Comparison of ENCODE assay signal across 1 cellular context in the genomic region with DNA sequence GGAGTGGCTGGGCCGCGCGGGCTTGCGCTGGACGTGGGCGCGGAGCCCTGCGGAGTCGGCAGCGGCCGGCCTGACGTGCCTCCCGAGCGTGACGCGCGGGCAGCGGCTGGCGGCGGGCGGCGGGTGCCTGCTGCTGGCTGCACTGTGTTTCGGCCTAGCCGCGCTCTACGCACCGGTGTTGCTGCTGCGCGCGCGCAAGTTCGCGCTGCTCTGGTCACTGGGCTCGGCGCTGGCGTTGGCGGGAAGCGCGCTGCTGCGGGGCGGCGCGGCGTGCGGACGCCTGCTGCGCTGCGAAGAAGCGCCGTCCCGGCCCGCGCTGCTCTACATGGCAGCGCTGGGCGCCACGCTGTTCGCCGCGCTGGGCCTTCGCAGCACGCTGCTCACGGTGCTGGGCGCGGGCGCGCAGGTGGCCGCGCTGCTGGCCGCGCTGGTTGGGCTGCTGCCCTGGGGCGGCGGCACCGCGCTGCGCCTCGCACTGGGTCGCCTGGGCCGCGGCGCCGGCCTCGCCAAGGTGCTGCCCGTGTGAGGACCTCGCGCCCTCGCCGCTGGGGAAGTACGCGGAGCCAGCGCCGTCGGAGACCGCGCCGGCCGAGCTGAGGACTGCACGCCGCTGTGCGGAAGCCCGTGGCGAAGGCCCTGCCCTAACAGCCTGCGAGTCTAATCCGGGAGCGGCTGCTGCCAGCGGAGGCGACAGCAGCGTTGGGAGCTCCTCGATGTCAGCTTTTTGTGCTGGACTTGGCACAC.
TF ChIP-seq lines count a peak whose summit lies in the region.

No MANE protein-coding gene starts in this region.

TF ChIP-seq in HepG2, 621 proteins besides CTCF, POLR2A, EP300 and RAD21 (continued from another document and continues in another):
- TF ChIP-seq NFKBIZ (CRISPR knock-in tag; IDR thresholded peaks at IDR 0.05) (no peak), SAP130 (CRISPR knock-in tag; IDR thresholded peaks at IDR 0.05; ENCODE audit: low read depth) (peak; percentile 73), ZNF484 (CRISPR knock-in tag; IDR thresholded peaks at IDR 0.05; ENCODE audit: borderline replicate concordance, low read depth) (no peak), ZMYM3 (CRISPR knock-in tag; IDR thresholded peaks at IDR 0.05) (peak; percentile 41; the same call in 1 of the 2 replicates), ZNF850 (CRISPR knock-in tag; conservative IDR thresholded peaks at IDR 0.05) (no peak), ZNF564 (CRISPR knock-in tag; IDR thresholded peaks at IDR 0.05) (peak; percentile 80), ZNF839 (CRISPR knock-in tag; IDR thresholded peaks at IDR 0.05; ENCODE audit: borderline replicate concordance) (no peak), ZEB1 (IDR thresholded peaks at IDR 0.05; ENCODE audit: insufficient replicate concordance, low read depth) (no peak), ZFP37 (CRISPR knock-in tag; IDR thresholded peaks at IDR 0.05; ENCODE audit: borderline replicate concordance) (no peak), HNRNPLL (IDR thresholded peaks at IDR 0.05; ENCODE audit: low read depth, low read length, poor library complexity, severe bottlenecking) (peak; percentile 89), SRSF1 (optimal IDR thresholded peaks at IDR 0.05; ENCODE audit: low read depth, low read length) (no peak), ZNF383 (CRISPR knock-in tag; IDR thresholded peaks at IDR 0.05; ENCODE audit: borderline replicate concordance) (no peak), ZNF10 (CRISPR knock-in tag; IDR thresholded peaks at IDR 0.05; ENCODE audit: borderline replicate concordance, low read depth) (no peak), AHR (CRISPR knock-in tag; IDR thresholded peaks at IDR 0.05) (0 out of 2 replicates have a peak, but pooled peaks have one; percentile 62), KLF15 (CRISPR knock-in tag; IDR thresholded peaks at IDR 0.05; ENCODE audit: borderline replicate concordance) (peak; percentile 36; the same call in 1 of the 2 replicates), ZSCAN20 (CRISPR knock-in tag; IDR thresholded peaks at IDR 0.05; ENCODE audit: borderline replicate concordance) (peak; percentile 71; the same call in 1 of the 2 replicates), GTF2F1 (IDR thresholded peaks at IDR 0.05; ENCODE audit: low read length) (no peak), KDM3A (CRISPR knock-in tag; IDR thresholded peaks at IDR 0.05; ENCODE audit: low read depth) (no peak), RFX1 (IDR thresholded peaks at IDR 0.05) (no peak)
- TF ChIP-seq, protein P1, sequence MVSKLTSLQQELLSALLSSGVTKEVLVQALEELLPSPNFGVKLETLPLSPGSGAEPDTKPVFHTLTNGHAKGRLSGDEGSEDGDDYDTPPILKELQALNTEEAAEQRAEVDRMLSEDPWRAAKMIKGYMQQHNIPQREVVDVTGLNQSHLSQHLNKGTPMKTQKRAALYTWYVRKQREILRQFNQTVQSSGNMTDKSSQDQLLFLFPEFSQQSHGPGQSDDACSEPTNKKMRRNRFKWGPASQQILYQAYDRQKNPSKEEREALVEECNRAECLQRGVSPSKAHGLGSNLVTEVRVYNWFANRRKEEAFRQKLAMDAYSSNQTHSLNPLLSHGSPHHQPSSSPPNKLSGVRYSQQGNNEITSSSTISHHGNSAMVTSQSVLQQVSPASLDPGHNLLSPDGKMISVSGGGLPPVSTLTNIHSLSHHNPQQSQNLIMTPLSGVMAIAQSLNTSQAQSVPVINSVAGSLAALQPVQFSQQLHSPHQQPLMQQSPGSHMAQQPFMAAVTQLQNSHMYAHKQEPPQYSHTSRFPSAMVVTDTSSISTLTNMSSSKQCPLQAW (CRISPR knock-in tag; IDR thresholded peaks at IDR 0.05) = no peak
- TF ChIP-seq, protein P2, sequence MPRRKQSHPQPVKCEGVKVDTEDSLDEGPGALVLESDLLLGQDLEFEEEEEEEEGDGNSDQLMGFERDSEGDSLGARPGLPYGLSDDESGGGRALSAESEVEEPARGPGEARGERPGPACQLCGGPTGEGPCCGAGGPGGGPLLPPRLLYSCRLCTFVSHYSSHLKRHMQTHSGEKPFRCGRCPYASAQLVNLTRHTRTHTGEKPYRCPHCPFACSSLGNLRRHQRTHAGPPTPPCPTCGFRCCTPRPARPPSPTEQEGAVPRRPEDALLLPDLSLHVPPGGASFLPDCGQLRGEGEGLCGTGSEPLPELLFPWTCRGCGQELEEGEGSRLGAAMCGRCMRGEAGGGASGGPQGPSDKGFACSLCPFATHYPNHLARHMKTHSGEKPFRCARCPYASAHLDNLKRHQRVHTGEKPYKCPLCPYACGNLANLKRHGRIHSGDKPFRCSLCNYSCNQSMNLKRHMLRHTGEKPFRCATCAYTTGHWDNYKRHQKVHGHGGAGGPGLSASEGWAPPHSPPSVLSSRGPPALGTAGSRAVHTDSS (CRISPR knock-in tag; conservative IDR thresholded peaks at IDR 0.05) = peak; percentile 17; the same call in 1 of the 2 replicates
- TF ChIP-seq, protein P3, sequence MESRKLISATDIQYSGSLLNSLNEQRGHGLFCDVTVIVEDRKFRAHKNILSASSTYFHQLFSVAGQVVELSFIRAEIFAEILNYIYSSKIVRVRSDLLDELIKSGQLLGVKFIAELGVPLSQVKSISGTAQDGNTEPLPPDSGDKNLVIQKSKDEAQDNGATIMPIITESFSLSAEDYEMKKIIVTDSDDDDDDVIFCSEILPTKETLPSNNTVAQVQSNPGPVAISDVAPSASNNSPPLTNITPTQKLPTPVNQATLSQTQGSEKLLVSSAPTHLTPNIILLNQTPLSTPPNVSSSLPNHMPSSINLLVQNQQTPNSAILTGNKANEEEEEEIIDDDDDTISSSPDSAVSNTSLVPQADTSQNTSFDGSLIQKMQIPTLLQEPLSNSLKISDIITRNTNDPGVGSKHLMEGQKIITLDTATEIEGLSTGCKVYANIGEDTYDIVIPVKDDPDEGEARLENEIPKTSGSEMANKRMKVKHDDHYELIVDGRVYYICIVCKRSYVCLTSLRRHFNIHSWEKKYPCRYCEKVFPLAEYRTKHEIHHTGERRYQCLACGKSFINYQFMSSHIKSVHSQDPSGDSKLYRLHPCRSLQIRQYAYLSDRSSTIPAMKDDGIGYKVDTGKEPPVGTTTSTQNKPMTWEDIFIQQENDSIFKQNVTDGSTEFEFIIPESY (CRISPR knock-in tag; IDR thresholded peaks at IDR 0.05) = peak; percentile 60
- TF ChIP-seq, protein P4, sequence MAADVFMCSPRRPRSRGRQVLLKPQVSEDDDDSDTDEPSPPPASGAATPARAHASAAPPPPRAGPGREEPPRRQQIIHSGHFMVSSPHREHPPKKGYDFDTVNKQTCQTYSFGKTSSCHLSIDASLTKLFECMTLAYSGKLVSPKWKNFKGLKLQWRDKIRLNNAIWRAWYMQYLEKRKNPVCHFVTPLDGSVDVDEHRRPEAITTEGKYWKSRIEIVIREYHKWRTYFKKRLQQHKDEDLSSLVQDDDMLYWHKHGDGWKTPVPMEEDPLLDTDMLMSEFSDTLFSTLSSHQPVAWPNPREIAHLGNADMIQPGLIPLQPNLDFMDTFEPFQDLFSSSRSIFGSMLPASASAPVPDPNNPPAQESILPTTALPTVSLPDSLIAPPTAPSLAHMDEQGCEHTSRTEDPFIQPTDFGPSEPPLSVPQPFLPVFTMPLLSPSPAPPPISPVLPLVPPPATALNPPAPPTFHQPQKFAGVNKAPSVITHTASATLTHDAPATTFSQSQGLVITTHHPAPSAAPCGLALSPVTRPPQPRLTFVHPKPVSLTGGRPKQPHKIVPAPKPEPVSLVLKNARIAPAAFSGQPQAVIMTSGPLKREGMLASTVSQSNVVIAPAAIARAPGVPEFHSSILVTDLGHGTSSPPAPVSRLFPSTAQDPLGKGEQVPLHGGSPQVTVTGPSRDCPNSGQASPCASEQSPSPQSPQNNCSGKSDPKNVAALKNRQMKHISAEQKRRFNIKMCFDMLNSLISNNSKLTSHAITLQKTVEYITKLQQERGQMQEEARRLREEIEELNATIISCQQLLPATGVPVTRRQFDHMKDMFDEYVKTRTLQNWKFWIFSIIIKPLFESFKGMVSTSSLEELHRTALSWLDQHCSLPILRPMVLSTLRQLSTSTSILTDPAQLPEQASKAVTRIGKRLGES (CRISPR knock-in tag; IDR thresholded peaks at IDR 0.05; ENCODE audit: borderline replicate concordance) = 0 out of 2 replicates have a peak, but pooled peaks have one; percentile 22
- TF ChIP-seq, protein P5, sequence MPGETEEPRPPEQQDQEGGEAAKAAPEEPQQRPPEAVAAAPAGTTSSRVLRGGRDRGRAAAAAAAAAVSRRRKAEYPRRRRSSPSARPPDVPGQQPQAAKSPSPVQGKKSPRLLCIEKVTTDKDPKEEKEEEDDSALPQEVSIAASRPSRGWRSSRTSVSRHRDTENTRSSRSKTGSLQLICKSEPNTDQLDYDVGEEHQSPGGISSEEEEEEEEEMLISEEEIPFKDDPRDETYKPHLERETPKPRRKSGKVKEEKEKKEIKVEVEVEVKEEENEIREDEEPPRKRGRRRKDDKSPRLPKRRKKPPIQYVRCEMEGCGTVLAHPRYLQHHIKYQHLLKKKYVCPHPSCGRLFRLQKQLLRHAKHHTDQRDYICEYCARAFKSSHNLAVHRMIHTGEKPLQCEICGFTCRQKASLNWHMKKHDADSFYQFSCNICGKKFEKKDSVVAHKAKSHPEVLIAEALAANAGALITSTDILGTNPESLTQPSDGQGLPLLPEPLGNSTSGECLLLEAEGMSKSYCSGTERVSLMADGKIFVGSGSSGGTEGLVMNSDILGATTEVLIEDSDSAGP (CRISPR knock-in tag; IDR thresholded peaks at IDR 0.05; ENCODE audit: borderline replicate concordance) = peak; percentile 59; the same call in 1 of the 2 replicates
- TF ChIP-seq, protein P6, sequence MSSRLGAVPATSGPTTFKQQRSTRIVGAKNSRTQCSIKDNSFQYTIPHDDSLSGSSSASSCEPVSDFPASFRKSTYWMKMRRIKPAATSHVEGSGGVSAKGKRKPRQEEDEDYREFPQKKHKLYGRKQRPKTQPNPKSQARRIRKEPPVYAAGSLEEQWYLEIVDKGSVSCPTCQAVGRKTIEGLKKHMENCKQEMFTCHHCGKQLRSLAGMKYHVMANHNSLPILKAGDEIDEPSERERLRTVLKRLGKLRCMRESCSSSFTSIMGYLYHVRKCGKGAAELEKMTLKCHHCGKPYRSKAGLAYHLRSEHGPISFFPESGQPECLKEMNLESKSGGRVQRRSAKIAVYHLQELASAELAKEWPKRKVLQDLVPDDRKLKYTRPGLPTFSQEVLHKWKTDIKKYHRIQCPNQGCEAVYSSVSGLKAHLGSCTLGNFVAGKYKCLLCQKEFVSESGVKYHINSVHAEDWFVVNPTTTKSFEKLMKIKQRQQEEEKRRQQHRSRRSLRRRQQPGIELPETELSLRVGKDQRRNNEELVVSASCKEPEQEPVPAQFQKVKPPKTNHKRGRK (CRISPR knock-in tag; IDR thresholded peaks at IDR 0.05) = no peak
- TF ChIP-seq, protein P7, sequence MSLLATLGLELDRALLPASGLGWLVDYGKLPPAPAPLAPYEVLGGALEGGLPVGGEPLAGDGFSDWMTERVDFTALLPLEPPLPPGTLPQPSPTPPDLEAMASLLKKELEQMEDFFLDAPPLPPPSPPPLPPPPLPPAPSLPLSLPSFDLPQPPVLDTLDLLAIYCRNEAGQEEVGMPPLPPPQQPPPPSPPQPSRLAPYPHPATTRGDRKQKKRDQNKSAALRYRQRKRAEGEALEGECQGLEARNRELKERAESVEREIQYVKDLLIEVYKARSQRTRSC (CRISPR knock-in tag; IDR thresholded peaks at IDR 0.05; ENCODE audit: low read depth) = no peak
- TF ChIP-seq, protein P8, sequence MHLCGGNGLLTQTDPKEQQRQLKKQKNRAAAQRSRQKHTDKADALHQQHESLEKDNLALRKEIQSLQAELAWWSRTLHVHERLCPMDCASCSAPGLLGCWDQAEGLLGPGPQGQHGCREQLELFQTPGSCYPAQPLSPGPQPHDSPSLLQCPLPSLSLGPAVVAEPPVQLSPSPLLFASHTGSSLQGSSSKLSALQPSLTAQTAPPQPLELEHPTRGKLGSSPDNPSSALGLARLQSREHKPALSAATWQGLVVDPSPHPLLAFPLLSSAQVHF (CRISPR knock-in tag; IDR thresholded peaks at IDR 0.05) = peak; percentile 78; the same call in 1 of the 2 replicates
- TF ChIP-seq, protein P9, sequence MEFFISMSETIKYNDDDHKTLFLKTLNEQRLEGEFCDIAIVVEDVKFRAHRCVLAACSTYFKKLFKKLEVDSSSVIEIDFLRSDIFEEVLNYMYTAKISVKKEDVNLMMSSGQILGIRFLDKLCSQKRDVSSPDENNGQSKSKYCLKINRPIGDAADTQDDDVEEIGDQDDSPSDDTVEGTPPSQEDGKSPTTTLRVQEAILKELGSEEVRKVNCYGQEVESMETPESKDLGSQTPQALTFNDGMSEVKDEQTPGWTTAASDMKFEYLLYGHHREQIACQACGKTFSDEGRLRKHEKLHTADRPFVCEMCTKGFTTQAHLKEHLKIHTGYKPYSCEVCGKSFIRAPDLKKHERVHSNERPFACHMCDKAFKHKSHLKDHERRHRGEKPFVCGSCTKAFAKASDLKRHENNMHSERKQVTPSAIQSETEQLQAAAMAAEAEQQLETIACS (CRISPR knock-in tag; IDR thresholded peaks at IDR 0.05) = peak; percentile 19; the same call in 1 of the 2 replicates
- TF ChIP-seq, protein P10, sequence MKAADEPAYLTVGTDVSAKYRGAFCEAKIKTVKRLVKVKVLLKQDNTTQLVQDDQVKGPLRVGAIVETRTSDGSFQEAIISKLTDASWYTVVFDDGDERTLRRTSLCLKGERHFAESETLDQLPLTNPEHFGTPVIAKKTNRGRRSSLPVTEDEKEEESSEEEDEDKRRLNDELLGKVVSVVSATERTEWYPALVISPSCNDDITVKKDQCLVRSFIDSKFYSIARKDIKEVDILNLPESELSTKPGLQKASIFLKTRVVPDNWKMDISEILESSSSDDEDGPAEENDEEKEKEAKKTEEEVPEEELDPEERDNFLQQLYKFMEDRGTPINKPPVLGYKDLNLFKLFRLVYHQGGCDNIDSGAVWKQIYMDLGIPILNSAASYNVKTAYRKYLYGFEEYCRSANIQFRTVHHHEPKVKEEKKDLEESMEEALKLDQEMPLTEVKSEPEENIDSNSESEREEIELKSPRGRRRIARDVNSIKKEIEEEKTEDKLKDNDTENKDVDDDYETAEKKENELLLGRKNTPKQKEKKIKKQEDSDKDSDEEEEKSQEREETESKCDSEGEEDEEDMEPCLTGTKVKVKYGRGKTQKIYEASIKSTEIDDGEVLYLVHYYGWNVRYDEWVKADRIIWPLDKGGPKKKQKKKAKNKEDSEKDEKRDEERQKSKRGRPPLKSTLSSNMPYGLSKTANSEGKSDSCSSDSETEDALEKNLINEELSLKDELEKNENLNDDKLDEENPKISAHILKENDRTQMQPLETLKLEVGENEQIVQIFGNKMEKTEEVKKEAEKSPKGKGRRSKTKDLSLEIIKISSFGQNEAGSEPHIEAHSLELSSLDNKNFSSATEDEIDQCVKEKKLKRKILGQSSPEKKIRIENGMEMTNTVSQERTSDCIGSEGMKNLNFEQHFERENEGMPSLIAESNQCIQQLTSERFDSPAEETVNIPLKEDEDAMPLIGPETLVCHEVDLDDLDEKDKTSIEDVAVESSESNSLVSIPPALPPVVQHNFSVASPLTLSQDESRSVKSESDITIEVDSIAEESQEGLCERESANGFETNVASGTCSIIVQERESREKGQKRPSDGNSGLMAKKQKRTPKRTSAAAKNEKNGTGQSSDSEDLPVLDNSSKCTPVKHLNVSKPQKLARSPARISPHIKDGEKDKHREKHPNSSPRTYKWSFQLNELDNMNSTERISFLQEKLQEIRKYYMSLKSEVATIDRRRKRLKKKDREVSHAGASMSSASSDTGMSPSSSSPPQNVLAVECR (CRISPR knock-in tag; IDR thresholded peaks at IDR 0.05; ENCODE audit: borderline replicate concordance) = peak; percentile 41; the same call in 1 of the 2 replicates
- TF ChIP-seq, protein P11, sequence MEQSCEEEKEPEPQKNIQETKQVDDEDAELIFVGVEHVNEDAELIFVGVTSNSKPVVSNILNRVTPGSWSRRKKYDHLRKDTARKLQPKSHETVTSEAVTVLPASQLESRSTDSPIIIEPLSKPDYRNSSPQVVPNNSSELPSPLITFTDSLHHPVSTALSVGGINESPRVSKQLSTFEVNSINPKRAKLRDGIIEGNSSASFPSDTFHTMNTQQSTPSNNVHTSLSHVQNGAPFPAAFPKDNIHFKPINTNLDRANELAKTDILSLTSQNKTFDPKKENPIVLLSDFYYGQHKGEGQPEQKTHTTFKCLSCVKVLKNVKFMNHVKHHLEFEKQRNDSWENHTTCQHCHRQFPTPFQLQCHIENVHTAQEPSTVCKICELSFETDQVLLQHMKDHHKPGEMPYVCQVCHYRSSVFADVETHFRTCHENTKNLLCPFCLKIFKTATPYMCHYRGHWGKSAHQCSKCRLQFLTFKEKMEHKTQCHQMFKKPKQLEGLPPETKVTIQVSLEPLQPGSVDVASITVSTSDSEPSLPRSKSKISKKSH (CRISPR knock-in tag; IDR thresholded peaks at IDR 0.05; ENCODE audit: borderline replicate concordance) = peak; percentile 86; the same call in 1 of the 2 replicates
